Comparison of ENCODE assay signal across 19 cellular contexts in genomic region chr15:19944261-19944888, GRCh38.
"Had no signal": no experiment of that assay in that cellular context is flagged by ENCODE, and none has a peak within 500 bp of the region (broad histone marks: within the 10 kb centered on the region; RNA-seq: fewer than 3 reads in every experiment).

No MANE protein-coding gene starts in this region.

- H3K9me3 ChIP-seq: lower lobe of right lung, prostate gland, right atrium auricular region, suprapubic skin, thyroid gland had no signal

- DNase-seq: dorsolateral prefrontal cortex; effector CD4-positive, alpha-beta T cell; hypothalamus; immature natural killer cell; islet precursor cell; left ventricle myocardium superior; lower lobe of right lung; naive thymus-derived CD8-positive, alpha-beta T cell; nephron progenitor cell; nucleus accumbens; sigmoid colon; stimulated activated CD4-positive, alpha-beta T cell treated with anti-CD3 and anti-CD28 coated beads, Interleukin-2, amount 100 ng/mL, for 48 hours; stimulated activated naive B cell treated with anti-CD40 and anti-IgM and Interleukin-4, amounts not matched to agents 10 μg/mL and 1 μg/mL and 100 μg/mL, for 72 hours; stimulated activated naive CD8-positive, alpha-beta T cell treated with anti-CD3 and anti-CD28 coated beads, Interleukin-15, amount 100 ng/mL, for 72 hours; thyroid gland; trophoblast cell had no signal

- ATAC-seq: left ventricle myocardium superior; lower lobe of right lung; naive thymus-derived CD8-positive, alpha-beta T cell; stimulated activated naive B cell treated with anti-CD40 and anti-IgM and Interleukin-4, amounts not matched to agents 10 μg/mL and 1 μg/mL and 100 μg/mL, for 72 hours; stimulated activated naive CD8-positive, alpha-beta T cell treated with anti-CD3 and anti-CD28 coated beads, Interleukin-15, amount 100 ng/mL, for 72 hours had no signal

- H3K36me3 ChIP-seq: lower lobe of right lung, prostate gland, right atrium auricular region, sigmoid colon, suprapubic skin, thyroid gland had no signal

- H3K27me3 ChIP-seq: right atrium auricular region, thyroid gland had no signal

- H3K4me1 ChIP-seq: lower lobe of right lung, prostate gland, right atrium auricular region, sigmoid colon, suprapubic skin, thyroid gland had no signal

- H3K27ac ChIP-seq: dorsolateral prefrontal cortex, lower lobe of right lung, prostate gland, right atrium auricular region, sigmoid colon, suprapubic skin, thyroid gland had no signal

- H3K4me3 ChIP-seq: dorsolateral prefrontal cortex, lower lobe of right lung, prostate gland, right atrium auricular region, sigmoid colon, suprapubic skin, thyroid gland had no signal
